In the genomic region with DNA sequence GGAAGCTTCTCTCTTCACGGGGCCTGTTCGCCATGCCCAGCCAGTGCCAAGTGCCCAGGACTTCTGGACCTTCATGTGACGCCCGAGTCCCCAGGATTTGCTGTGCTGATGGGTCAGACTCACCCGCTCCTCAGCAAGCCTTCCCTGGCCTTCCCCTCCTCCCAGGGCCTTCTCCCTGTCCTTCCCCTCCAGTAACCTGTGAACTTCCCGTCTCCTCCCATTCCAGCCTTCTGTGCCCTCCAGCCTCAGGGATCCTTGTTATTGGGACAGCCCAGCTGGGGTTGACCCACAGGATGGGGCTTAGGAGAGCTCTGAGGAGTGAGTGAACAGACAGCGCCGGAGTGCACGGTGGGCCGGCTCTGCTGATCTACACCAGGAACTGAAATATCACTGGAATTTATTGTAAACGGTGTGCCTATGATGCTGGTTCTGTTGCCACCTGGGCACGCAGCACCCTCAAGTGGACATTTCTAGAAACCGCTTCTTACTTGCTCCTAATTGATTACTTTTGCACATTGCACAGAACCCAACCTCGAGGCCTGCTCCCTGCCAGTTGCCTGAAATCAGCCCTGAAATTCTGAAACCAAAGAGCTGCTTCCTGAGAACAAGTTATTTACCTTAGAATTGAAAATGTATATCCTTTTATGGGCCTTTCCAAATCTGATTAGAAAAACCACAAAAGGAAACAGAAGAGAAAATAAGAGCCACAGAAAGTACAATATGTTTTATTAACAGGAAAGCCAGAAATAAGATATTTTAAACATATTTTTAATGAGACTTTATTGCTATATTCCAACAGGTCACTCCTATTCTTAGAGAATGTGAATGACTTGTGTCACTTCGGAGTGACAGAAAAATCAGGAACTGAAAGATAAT, we compare ENCODE assay signal across 8 cellular contexts. TPM values are rescaled to one million over a fixed set of nuclear protein-coding genes. Genes with fewer than 3 reads are reported as not detected.
DNase-seq lines count a peak whose midpoint lies in the region; ATAC-seq, FAIRE-seq and TF ChIP-seq lines count a peak whose summit lies in the region.

No MANE protein-coding gene starts in this region.

- no peaks in the 10 kb centered on the region for H3K36me3 ChIP-seq in CD8-positive, alpha-beta T cell (ENCODE audit: insufficient read depth, low read length)
- H3K36me3 ChIP-seq in astrocyte (ENCODE audit: insufficient read depth, low read length) (no peaks in the 10 kb centered on the region), suprapubic skin (no peaks in the 10 kb centered on the region)

- H3K27me3 ChIP-seq in CD8-positive, alpha-beta T cell (ENCODE audit: insufficient read depth, low read length): no peaks in the 10 kb centered on the region
- no peaks in the 10 kb centered on the region for H3K27me3 ChIP-seq in astrocyte (ENCODE audit: insufficient read depth, low read length)
- H3K27me3 ChIP-seq in suprapubic skin: no peaks in the 10 kb centered on the region

- H3K4me3 Mint-ChIP-seq in CD8-positive, alpha-beta T cell: peak overlapping the region; percentile 63
- no peak overlapping the region for H3K4me3 Mint-ChIP-seq in astrocyte (ENCODE audit: unreplicated experiment)

- peak; percentile 63 for ATAC-seq in CD8-positive, alpha-beta T cell
- no peak for ATAC-seq in GM21360 (IDR thresholded peaks at IDR 0.05; ENCODE audit: unreplicated experiment)

- H4K20me1 ChIP-seq in astrocyte (ENCODE audit: insufficient read depth, low read length): no peaks in the 10 kb centered on the region

- H3K9me3 ChIP-seq in CD8-positive, alpha-beta T cell (ENCODE audit: low read length): no peaks in the 10 kb centered on the region
- no peaks in the 10 kb centered on the region for H3K9me3 ChIP-seq in astrocyte (ENCODE audit: insufficient read depth, low read depth, low read length)
- H3K9me3 ChIP-seq in suprapubic skin: no peaks in the 10 kb centered on the region

- H3K27ac Mint-ChIP-seq in CD8-positive, alpha-beta T cell: peak overlapping the region; percentile 81
- peak overlapping the region; percentile 96 for H3K27ac Mint-ChIP-seq in astrocyte (ENCODE audit: unreplicated experiment)

- H2AFZ ChIP-seq in astrocyte (ENCODE audit: low read depth, low read length): peak overlapping the region; percentile 27

- no peak for FAIRE-seq in astrocyte (lab: Jason Lieb, UNC)

- intact Hi-C loops in CD8-positive, alpha-beta T cell (cut with DNase I, micrococcal nuclease): loop anchor here in 1 of 2 experiments (1.0 kb wide), 1 partner anchor 8 kb away; no protein-coding TSS in a partner anchor

- 62% methylated on average over 15 of the region's 15 CpGs for WGBS in suprapubic skin

- CTCF ChIA-PET in CD8-positive, alpha-beta T cell (lab: Charles Lee): interaction anchor here (0.7 to 12.8 kb wide), 17 partner anchors 7 to 236 kb away, joined by 3 to 199 read pairs (median 4); no protein-coding TSS in a partner anchor

- no peaks in the 10 kb centered on the region for H3K79me2 ChIP-seq in astrocyte (ENCODE audit: insufficient read depth, low read length)

- H3K9me3 Mint-ChIP-seq in CD8-positive, alpha-beta T cell: no peaks in the 10 kb centered on the region
- H3K9me3 Mint-ChIP-seq in astrocyte (ENCODE audit: unreplicated experiment): no peaks in the 10 kb centered on the region

- peaks cover 50% of the 10 kb centered on the region for H3K4me1 ChIP-seq in CD8-positive, alpha-beta T cell (ENCODE audit: insufficient read depth, low read length)
- H3K4me1 ChIP-seq in astrocyte (ENCODE audit: insufficient read depth, low read length) (peaks cover 42% of the 10 kb centered on the region), suprapubic skin (peaks cover 72% of the 10 kb centered on the region)

- H3K36me3 Mint-ChIP-seq in CD8-positive, alpha-beta T cell: no peaks in the 10 kb centered on the region
- no peaks in the 10 kb centered on the region for H3K36me3 Mint-ChIP-seq in astrocyte (ENCODE audit: low read depth, unreplicated experiment)

- peak in 5 of 7 experiments; percentile 9 to 63 (median 39) for DNase-seq in CD8-positive, alpha-beta T cell
- DNase-seq in HT-29 (ENCODE audit: low spot score) (peak; percentile 89), RPMI8226 (peak; percentile 67), astrocyte (ENCODE audit: low read depth) (peak; percentile 38), kidney glomerular epithelial cell (lab: John Stamatoyannopoulos, UW) (peak; percentile 33), suprapubic skin (ENCODE audit: low spot score in 2 of 2) (no peak)
- DNase-seq in effector CD8-positive, alpha-beta T cell (lab: John Stamatoyannopoulos, UW): no peak

- H3K27me3 Mint-ChIP-seq in CD8-positive, alpha-beta T cell (ENCODE audit: low read depth): no peaks in the 10 kb centered on the region
- H3K27me3 Mint-ChIP-seq in astrocyte (ENCODE audit: low read depth, unreplicated experiment): no peaks in the 10 kb centered on the region

- H3K4me1 Mint-ChIP-seq in CD8-positive, alpha-beta T cell (ENCODE audit: low read depth): peaks cover 48% of the 10 kb centered on the region
- peaks cover 41% of the 10 kb centered on the region for H3K4me1 Mint-ChIP-seq in astrocyte (ENCODE audit: low read depth, unreplicated experiment)

- H3K4me2 ChIP-seq in astrocyte (ENCODE audit: low read length): no peak overlapping the region

- no peak overlapping the region for H3K9ac ChIP-seq in astrocyte (ENCODE audit: low read length)

- H3K4me3 ChIP-seq in CD8-positive, alpha-beta T cell (ENCODE audit: low read depth, low read length): no peak overlapping the region
- H3K4me3 ChIP-seq in astrocyte (ENCODE audit: insufficient read depth, low read depth, low read length) (no peak overlapping the region), suprapubic skin (no peak overlapping the region)

- POLR2A ChIA-PET in CD8-positive, alpha-beta T cell (lab: Charles Lee): interaction anchor here (0.6 to 1.3 kb wide), 4 partner anchors 35 to 1007 kb away, joined by 3 to 4 read pairs (median 3); no protein-coding TSS in a partner anchor

- peak overlapping the region; percentile 19 for H3K27ac ChIP-seq in CD8-positive, alpha-beta T cell (ENCODE audit: low read depth, low read length)
- H3K27ac ChIP-seq in astrocyte (ENCODE audit: low read depth, low read length): no peak overlapping the region
- peak overlapping the region; percentile 40 for H3K27ac ChIP-seq in suprapubic skin

- TF ChIP-seq EP300 in suprapubic skin (IDR thresholded peaks at IDR 0.05): no peak

- peak; percentile 48 for TF ChIP-seq CTCF in CD8-positive, alpha-beta T cell (IDR thresholded peaks at IDR 0.05)
- TF ChIP-seq CTCF in astrocyte (IDR thresholded peaks at IDR 0.05; ENCODE audit: insufficient read depth, low read depth, low read length): peak; percentile 42
- peak in 1 of 2 donors; percentile 25 for TF ChIP-seq CTCF in suprapubic skin (IDR thresholded peaks at IDR 0.05)

- TF ChIP-seq POLR2A in suprapubic skin (IDR thresholded peaks at IDR 0.05): no peak

RNA-seq across cellular contexts. Expression of gene SPAAR, which starts 1.6 kb away (rescaled TPM):
- not detected for total RNA-seq in CD8-positive, alpha-beta T cell
- 0.23 TPM in 1 of 2 replicates, not detected in the other for total RNA-seq in HT-29 (2014; rRNA removed; shearing (Covaris generic))
- 0.17 and 0.18 TPM in 2 replicates for total RNA-seq in astrocyte
- total RNA-seq in suprapubic skin: 1 to 10 TPM in 2 of 4 donors, under 1 TPM in 1, not detected in 1; 0.49 to 1.3 (median 1.1) TPM

RNA-seq across cellular contexts. Expression of gene HRCT1, which starts 4.8 kb away (rescaled TPM):
- total RNA-seq in CD8-positive, alpha-beta T cell: not detected
- 4.1 and 7.7 TPM in 2 replicates for total RNA-seq in HT-29 (2014; rRNA removed; shearing (Covaris generic))
- total RNA-seq in astrocyte (0.39 and 0.62 TPM in 2 replicates), suprapubic skin (1 to 10 TPM; 1.2 to 5.8 (median 2.9) TPM)

RNA-seq across cellular contexts. Expression of gene OR13J1, which starts 40.6 kb away (rescaled TPM):
- total RNA-seq in CD8-positive, alpha-beta T cell: not detected
- not detected in 2 replicates for total RNA-seq in HT-29 (2014; rRNA removed; shearing (Covaris generic))
- total RNA-seq in astrocyte: not detected in 2 replicates
- not detected for total RNA-seq in suprapubic skin

RNA-seq across cellular contexts. Expression of gene OR2S2, which starts 47.1 kb away (rescaled TPM):
- not detected for total RNA-seq in CD8-positive, alpha-beta T cell
- not detected in 2 replicates for total RNA-seq in HT-29 (2014; rRNA removed; shearing (Covaris generic))
- total RNA-seq in astrocyte (not detected in 2 replicates), suprapubic skin (not detected)

Comparison
In these comparisons a context has a peak if more than half of its experiments do, and no peak if none do; other contexts are left out.
1. DNase-seq: peak in CD8-positive, alpha-beta T cell (5 of 7), HT-29 (single experiment), RPMI8226 (single experiment), astrocyte (single experiment) and kidney glomerular epithelial cell (single experiment); none in suprapubic skin (0 of 2) and effector CD8-positive, alpha-beta T cell (single experiment).